18 cellular contexts compared by ENCODE assay signal in genomic region chr10:68032113-68032512, GRCh38. TPM values are rescaled to one million over a fixed set of nuclear protein-coding genes. Genes with fewer than 3 reads are reported as not detected.
DNase-seq lines count a peak whose midpoint lies in the region; ATAC-seq and TF ChIP-seq lines count a peak whose summit lies in the region.
"Had no signal": no experiment of that assay in that cellular context is flagged by ENCODE, and none has a peak within 500 bp of the region (broad histone marks: within the 10 kb centered on the region; RNA-seq: fewer than 3 reads in every experiment).

No MANE protein-coding gene starts in this region.

- TF ChIP-seq CTCF in osteoblast (IDR thresholded peaks at IDR 0.05; ENCODE audit: extremely low read depth, low read depth, low read length), result no peak

- peak; percentile 59 for ATAC-seq in GM18517 (IDR thresholded peaks at IDR 0.05; ENCODE audit: unreplicated experiment)
- no peak for ATAC-seq in activated naive CD8-positive, alpha-beta T cell treated with anti-CD3 and anti-CD28 coated beads, Interleukin-2, amount 50 U/mL, for 24 hours
- ATAC-seq in HG02678 (IDR thresholded peaks at IDR 0.05; ENCODE audit: unreplicated experiment), result no peak
- ATAC-seq in T-cell (replicated peaks in 1 of 4), result no peak
- ATAC-seq: SK-N-SH treated with all-trans-retinoic acid at 6 μM for 48 hours had no signal

- peaks cover 25% of the 10 kb centered on the region for H3K36me3 Mint-ChIP-seq in activated naive CD8-positive, alpha-beta T cell treated with anti-CD3 and anti-CD28 coated beads, Interleukin-2, amount 50 U/mL, for 24 hours (ENCODE audit: low read depth)
- peaks cover 44% of the 10 kb centered on the region for H3K36me3 Mint-ChIP-seq in T-cell

- no peaks in the 10 kb centered on the region for H3K4me1 Mint-ChIP-seq in activated naive CD8-positive, alpha-beta T cell treated with anti-CD3 and anti-CD28 coated beads, Interleukin-2, amount 50 U/mL, for 24 hours
- H3K4me1 Mint-ChIP-seq in T-cell, result peaks cover 9 to 16% (median 14%) of the 10 kb centered on the region in 3 donors

- H3K4me1 ChIP-seq in Karpas-422 (ENCODE audit: low read length) (peaks cover 19% of the 10 kb centered on the region), osteoblast (ENCODE audit: insufficient read depth, low read length) (no peaks in the 10 kb centered on the region)

- POLR2A ChIA-PET in T-cell (lab: Charles Lee), result no interaction called here

- no peaks in the 10 kb centered on the region for H4K20me1 ChIP-seq in Karpas-422 (ENCODE audit: insufficient read depth, low read depth, low read length)
- no peaks in the 10 kb centered on the region for H4K20me1 ChIP-seq in osteoblast (ENCODE audit: insufficient read depth, low read length)

- H3K27ac ChIP-seq in Karpas-422 (ENCODE audit: low read length) (peak overlapping the region; percentile 20; the same call in 1 of the 2 replicates), osteoblast (ENCODE audit: low read depth, low read length) (peak overlapping the region; percentile 30)
- H3K27ac ChIP-seq: C4-2B had no signal

- H3K4me2 ChIP-seq in Karpas-422 (ENCODE audit: low read depth, low read length, poor library complexity, severe bottlenecking), result peak overlapping the region; percentile 20
- H3K4me2 ChIP-seq in osteoblast (ENCODE audit: insufficient read depth, low read length), result no peak overlapping the region

- H2AFZ ChIP-seq in Karpas-422 (ENCODE audit: low read length) (no peak overlapping the region), osteoblast (ENCODE audit: low read length) (no peak overlapping the region)

- no peaks in the 10 kb centered on the region for H3K9me3 ChIP-seq in Karpas-422 (ENCODE audit: low read length)
- H3K9me3 ChIP-seq in osteoblast (ENCODE audit: low read depth, low read length), result no peaks in the 10 kb centered on the region
- H3K9me3 ChIP-seq: MG63 had no signal

- CTCF ChIA-PET in T-cell (lab: Charles Lee), result interaction anchor here in 1 of 2 donors (0.6 kb wide), 1 partner anchor 114 kb away, joined by 4 read pairs; no protein-coding TSS in a partner anchor

- no peak overlapping the region for H3K9ac ChIP-seq in Karpas-422 (ENCODE audit: low read length)

- H3K36me3 ChIP-seq in Karpas-422 (ENCODE audit: insufficient read depth, low read length), result peaks cover 47% of the 10 kb centered on the region
- peaks cover 78% of the 10 kb centered on the region for H3K36me3 ChIP-seq in osteoblast (ENCODE audit: insufficient read depth, low read length)

- H3K9me2 ChIP-seq in Karpas-422 (replicated peaks; ENCODE audit: insufficient read depth, low read length), result no peaks in the 10 kb centered on the region; the same call in 1 of the 2 replicates

- no peaks in the 10 kb centered on the region for H3K27me3 ChIP-seq in Karpas-422 (ENCODE audit: low read length)
- H3K27me3 ChIP-seq in osteoblast (ENCODE audit: insufficient read depth, low read length), result no peaks in the 10 kb centered on the region
- H3K27me3 ChIP-seq: MG63 had no signal

- H3K9me3 Mint-ChIP-seq in activated naive CD8-positive, alpha-beta T cell treated with anti-CD3 and anti-CD28 coated beads, Interleukin-2, amount 50 U/mL, for 24 hours, result no peaks in the 10 kb centered on the region
- H3K9me3 Mint-ChIP-seq in T-cell, result no peaks in the 10 kb centered on the region

- no peak overlapping the region for H3K4me3 ChIP-seq in Karpas-422 (ENCODE audit: low read length)
- H3K4me3 ChIP-seq in osteoblast (ENCODE audit: insufficient read depth, low read length), result no peak overlapping the region
- H3K4me3 ChIP-seq: MG63 had no signal

- no peak for TF ChIP-seq POLR2A in erythroblast (IDR thresholded peaks at IDR 0.05; ENCODE audit: low read length)

- DNase-seq in Karpas-422 (peak; percentile 47), erythroblast (lab: John Stamatoyannopoulos, UW) (peak; percentile 73 to 79), osteoblast (ENCODE audit: insufficient read length, low spot score, missing footprints) (no peak), NCI-H187 (lab: John Stamatoyannopoulos, UW) (no peak), T-cell (no peak)
- DNase-seq in activated naive CD8-positive, alpha-beta T cell treated with anti-CD3 and anti-CD28 coated beads, Interleukin-2, amount 50 U/mL, for 24 hours, result no peak
- DNase-seq: DND-41, GF-D8, HCEC 1CT, MG63, NCI-H1092 treated with DMSO at 0.1 percent for 48 hours, NCI-H2227 treated with DMSO at 0.1 percent for 48 hours, NCI-H524, SHP77 treated with DMSO at 0.1 percent for 48 hours had no signal

- no peak overlapping the region for H3K4me3 Mint-ChIP-seq in activated naive CD8-positive, alpha-beta T cell treated with anti-CD3 and anti-CD28 coated beads, Interleukin-2, amount 50 U/mL, for 24 hours
- no peak overlapping the region for H3K4me3 Mint-ChIP-seq in T-cell

- no peak overlapping the region for H3K27ac Mint-ChIP-seq in activated naive CD8-positive, alpha-beta T cell treated with anti-CD3 and anti-CD28 coated beads, Interleukin-2, amount 50 U/mL, for 24 hours
- H3K27ac Mint-ChIP-seq in T-cell, result no peak overlapping the region

- H3K79me2 ChIP-seq in Karpas-422 (ENCODE audit: low read length), result peaks cover 50% of the 10 kb centered on the region
- peaks cover 56% of the 10 kb centered on the region for H3K79me2 ChIP-seq in osteoblast (ENCODE audit: insufficient read depth, low read length)

- no peaks in the 10 kb centered on the region for H3K27me3 Mint-ChIP-seq in activated naive CD8-positive, alpha-beta T cell treated with anti-CD3 and anti-CD28 coated beads, Interleukin-2, amount 50 U/mL, for 24 hours
- no peaks in the 10 kb centered on the region for H3K27me3 Mint-ChIP-seq in T-cell

RNA-seq across cellular contexts. Expression of gene HERC4, which starts 43.0 kb away (rescaled TPM):
- total RNA-seq in Karpas-422 (2014; rRNA removed; shearing (Covaris generic); ENCODE audit: low replicate concordance), result 54.1 and 99.9 TPM in 2 replicates
- total RNA-seq in osteoblast (106 and 125 TPM in 2 replicates), T-cell (10 to 100 TPM; 63.0 to 81.6 (median 77.5) TPM)

Comparison
In these comparisons a context has a peak if more than half of its experiments do, and no peak if none do; other contexts are left out.
1. DNase-seq: peak in Karpas-422 (single experiment) and erythroblast (2 of 2); none in osteoblast (single experiment), NCI-H187 (0 of 2), activated naive CD8-positive, alpha-beta T cell treated with anti-CD3 and anti-CD28 coated beads, Interleukin-2, amount 50 U/mL, for 24 hours (single experiment) and T-cell (0 of 34).